ENCODE assay signal across 23 cellular contexts in genomic region chrX:124335598-124335997, GRCh38. TPM values are rescaled to one million over a fixed set of nuclear protein-coding genes. Genes with fewer than 3 reads are reported as not detected.
DNase-seq lines count a peak whose midpoint lies in the region; ATAC-seq, FAIRE-seq and TF ChIP-seq lines count a peak whose summit lies in the region.
"Had no signal": no experiment of that assay in that cellular context is flagged by ENCODE, and none has a peak within 500 bp of the region (broad histone marks: within the 10 kb centered on the region; RNA-seq: fewer than 3 reads in every experiment).

No MANE protein-coding gene starts in this region.

- no peak for TF ChIP-seq CTCF in NB4 (IDR thresholded peaks at IDR 0.05; ENCODE audit: low read depth, low read length)
- TF ChIP-seq CTCF in neural progenitor cell (IDR thresholded peaks at IDR 0.05), result no peak

- no peak overlapping the region for H3K4me3 Mint-ChIP-seq in activated naive CD4-positive, alpha-beta T cell treated with anti-CD3 and anti-CD28 coated beads, Interleukin-2, amount 50 U/mL, for 24 hours
- no peak overlapping the region for H3K4me3 Mint-ChIP-seq in neural progenitor cell
- H3K4me3 Mint-ChIP-seq: CD4-positive, alpha-beta memory T cell; H9 had no signal

- peak overlapping the region; percentile 79 for H3K27ac Mint-ChIP-seq in activated naive CD4-positive, alpha-beta T cell treated with anti-CD3 and anti-CD28 coated beads, Interleukin-2, amount 50 U/mL, for 24 hours
- peak overlapping the region; percentile 8 for H3K27ac Mint-ChIP-seq in neural progenitor cell
- H3K27ac Mint-ChIP-seq: H9 had no signal

- H3K27me3 Mint-ChIP-seq in activated naive CD4-positive, alpha-beta T cell treated with anti-CD3 and anti-CD28 coated beads, Interleukin-2, amount 50 U/mL, for 24 hours, result no peaks in the 10 kb centered on the region
- no peaks in the 10 kb centered on the region for H3K27me3 Mint-ChIP-seq in neural progenitor cell (ENCODE audit: insufficient read depth, low read depth)
- H3K27me3 Mint-ChIP-seq: CD4-positive, alpha-beta memory T cell had no signal

- no peaks in the 10 kb centered on the region for H3F3A ChIP-seq in neural progenitor cell (ENCODE audit: low read depth)

- no peak overlapping the region for H3K9ac ChIP-seq in neural progenitor cell

- no peaks in the 10 kb centered on the region for H3K9me3 Mint-ChIP-seq in activated naive CD4-positive, alpha-beta T cell treated with anti-CD3 and anti-CD28 coated beads, Interleukin-2, amount 50 U/mL, for 24 hours
- peaks cover 4% of the 10 kb centered on the region for H3K9me3 Mint-ChIP-seq in neural progenitor cell
- H3K9me3 Mint-ChIP-seq: CD4-positive, alpha-beta memory T cell had no signal

- no peak for DNase-seq in activated naive CD4-positive, alpha-beta T cell treated with Interleukin-2 at 50 U/mL for 16 hours
- DNase-seq in GM18507 (ENCODE audit: extremely low spot score, insufficient read length, low read depth), result no peak
- DNase-seq in NB4 (ENCODE audit: low read depth), result peak; percentile 11
- no peak for DNase-seq in neural progenitor cell (ENCODE audit: low spot score)
- no peak for DNase-seq in occipital lobe (lab: John Stamatoyannopoulos, UW)
- DNase-seq in epidermal melanocyte (ENCODE audit: insufficient read length, low spot score), result no peak
- DNase-seq: BE2C; CD4-positive, alpha-beta memory T cell; DMS53; H9; KBM-7; NCI-H1436; NCI-H1930; NCI-H226; NCI-H524; NCI-H82; SHP77 had no signal

- H3K9me3 ChIP-seq in neural progenitor cell (ENCODE audit: low read depth), result no peaks in the 10 kb centered on the region
- H3K9me3 ChIP-seq: BE2C had no signal

- ATAC-seq in GM18502 (IDR thresholded peaks at IDR 0.05; ENCODE audit: poor library complexity, unreplicated experiment), result no peak

- peaks cover 17% of the 10 kb centered on the region for H3K4me1 Mint-ChIP-seq in activated naive CD4-positive, alpha-beta T cell treated with anti-CD3 and anti-CD28 coated beads, Interleukin-2, amount 50 U/mL, for 24 hours
- no peaks in the 10 kb centered on the region for H3K4me1 Mint-ChIP-seq in neural progenitor cell
- H3K4me1 Mint-ChIP-seq: H9 had no signal

- no peak overlapping the region for H3K27ac ChIP-seq in neural progenitor cell
- H3K27ac ChIP-seq: SK-N-MC had no signal

- H3K4me1 ChIP-seq in neural progenitor cell, result no peaks in the 10 kb centered on the region
- H3K4me1 ChIP-seq: BE2C had no signal

- H2AFZ ChIP-seq in neural progenitor cell (replicated peaks), result no peak overlapping the region

- no peaks in the 10 kb centered on the region for H3K36me3 Mint-ChIP-seq in activated naive CD4-positive, alpha-beta T cell treated with anti-CD3 and anti-CD28 coated beads, Interleukin-2, amount 50 U/mL, for 24 hours
- H3K36me3 Mint-ChIP-seq in neural progenitor cell, result no peaks in the 10 kb centered on the region
- H3K36me3 Mint-ChIP-seq: CD4-positive, alpha-beta memory T cell had no signal

- H3K27me3 ChIP-seq in neural progenitor cell, result no peaks in the 10 kb centered on the region
- H3K27me3 ChIP-seq: BE2C had no signal

- no peaks in the 10 kb centered on the region for H3K79me2 ChIP-seq in neural progenitor cell (ENCODE audit: low read depth)

- no peaks in the 10 kb centered on the region for H4K20me1 ChIP-seq in neural progenitor cell (ENCODE audit: low read depth)

- H3K4me2 ChIP-seq in neural progenitor cell, result no peak overlapping the region

- H3K4me3 ChIP-seq in NB4 (ENCODE audit: low read depth, low read length) (no peak overlapping the region), neural progenitor cell (no peak overlapping the region)
- H3K4me3 ChIP-seq: SK-N-MC had no signal

- no peaks in the 10 kb centered on the region for H3K36me3 ChIP-seq in neural progenitor cell
- H3K36me3 ChIP-seq: BE2C had no signal

- FAIRE-seq in GM18507 (lab: Jason Lieb, UNC), result peak; percentile 73
- FAIRE-seq: A204.1 had no signal

- TF ChIP-seq POLR2A in NB4 (IDR thresholded peaks at IDR 0.05; ENCODE audit: extremely low read depth, insufficient read length), result no peak

RNA-seq across cellular contexts. Expression of gene TEX13D, which starts 3.1 kb away (rescaled TPM):
- total RNA-seq in neural progenitor cell (ENCODE audit: low replicate concordance), result not detected in 2 replicates
- total RNA-seq in occipital lobe, result not detected
- total RNA-seq: CD4-positive, alpha-beta memory T cell; M059J; RPMI7951 had no signal

RNA-seq across cellular contexts. Expression of gene SH2D1A, which starts 10.8 kb away (rescaled TPM):
- total RNA-seq in neural progenitor cell (ENCODE audit: low replicate concordance) (0.06 TPM in 1 of 2 replicates, not detected in the other), occipital lobe (not detected)
- total RNA-seq: H9, M059J, RPMI7951 had no signal
